Comparison of ENCODE assay signal across 15 cellular contexts in the genomic region with DNA sequence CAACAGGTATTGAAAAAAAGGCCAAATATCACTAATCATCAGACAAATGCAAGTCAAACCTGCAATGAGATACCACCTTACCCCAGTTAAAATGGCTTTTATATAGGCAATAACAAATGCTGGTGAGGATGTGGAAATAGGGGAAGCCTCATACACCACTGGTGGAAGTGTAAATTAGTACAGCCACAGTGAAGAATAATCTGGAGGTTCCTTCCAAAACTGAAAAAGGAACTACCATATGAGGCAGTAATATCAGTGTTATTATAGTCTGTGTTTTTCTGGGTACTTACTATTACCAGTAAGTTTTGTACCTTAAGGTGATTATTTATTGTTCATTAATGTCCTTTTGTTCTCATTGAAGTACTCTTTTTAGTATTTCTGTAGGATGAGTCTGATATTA.
"Had no signal": no experiment of that assay in that cellular context is flagged by ENCODE, and none has a peak within 500 bp of the region (broad histone marks: within the 10 kb centered on the region; RNA-seq: fewer than 3 reads in every experiment).

No MANE protein-coding gene starts in this region.

- H3K27me3 ChIP-seq: heart right ventricle, sigmoid colon, suprapubic skin had no signal

- H3K4me1 ChIP-seq: psoas muscle, sigmoid colon, suprapubic skin had no signal

- H3K4me3 ChIP-seq: heart right ventricle, psoas muscle, sigmoid colon, suprapubic skin had no signal

- ATAC-seq: activated naive CD4-positive, alpha-beta T cell treated with anti-CD3 and anti-CD28 coated beads, Interleukin-2, amount 50 U/mL, for 72 hours; activated T-cell treated with anti-CD3 and anti-CD28 coated beads, Interleukin-2, amount 50 U/mL, for 4 hours; heart right ventricle; left lobe of liver; psoas muscle had no signal

- FAIRE-seq: frontal cortex had no signal

- H3K9me3 ChIP-seq: heart right ventricle, psoas muscle, sigmoid colon, suprapubic skin had no signal

- H3K27ac ChIP-seq: heart right ventricle, psoas muscle, sigmoid colon, suprapubic skin had no signal

- H3K36me3 ChIP-seq: heart right ventricle, sigmoid colon, suprapubic skin had no signal

- DNase-seq: activated CD4-positive, alpha-beta memory T cell treated with anti-CD3 and anti-CD28 coated beads for 36 hours; activated effector memory CD4-positive, alpha-beta T cell treated with anti-CD3 and anti-CD28 coated beads, Interleukin-2, amount 50 U/mL, for 16 hours; activated T-cell treated with anti-CD3 and anti-CD28 coated beads, Interleukin-2, amount 50 U/mL, for 4 hours; amygdala; effector memory CD4-positive, alpha-beta T cell; heart right ventricle; islet precursor cell; psoas muscle; sigmoid colon; stimulated activated CD4-positive, alpha-beta T cell treated with anti-CD3 and anti-CD28 coated beads, Interleukin-12 subunit alpha, Interleukin-12 subunit beta, amount 100 ng/mL, for 4 hours; stimulated activated naive CD4-positive, alpha-beta T cell treated with Interleukin-2 at 50 U/mL for 16 hours had no signal
